ENCODE assay signal across 12 cellular contexts in genomic region chr7:44103566-44103940, GRCh38. TPM values are rescaled to one million over a fixed set of nuclear protein-coding genes. Genes with fewer than 3 reads are reported as not detected.
A peak's percentile ranks its signal among the peaks of the same experiment; 100 is the strongest.
DNase-seq lines count a peak whose midpoint lies in the region; ATAC-seq and TF ChIP-seq lines count a peak whose summit lies in the region.
"Had no signal": no experiment of that assay in that cellular context is flagged by ENCODE, and none has a peak within 500 bp of the region (broad histone marks: within the 10 kb centered on the region; RNA-seq: fewer than 3 reads in every experiment).

No MANE protein-coding gene starts in this region.

- H3K27ac ChIP-seq in CD4-positive, CD25-positive, alpha-beta regulatory T cell (ENCODE audit: insufficient read depth, low read length, poor library complexity, severe bottlenecking): no peak overlapping the region

- H3K27me3 ChIP-seq in CD4-positive, CD25-positive, alpha-beta regulatory T cell (ENCODE audit: control insufficient read depth, insufficient read depth, low read length): peaks cover 4% of the 10 kb centered on the region
- H3K27me3 ChIP-seq in NT2/D1 (ENCODE audit: insufficient read depth, insufficient read length): peaks cover 35% of the 10 kb centered on the region

- no peak overlapping the region for H3K4me3 ChIP-seq in CD4-positive, CD25-positive, alpha-beta regulatory T cell (ENCODE audit: low read depth, low read length)
- peak overlapping the region; percentile 25 for H3K4me3 ChIP-seq in NT2/D1 (ENCODE audit: insufficient read length, low read depth)

- TF ChIP-seq CTCF in glutamatergic neuron (IDR thresholded peaks at IDR 0.05; ENCODE audit: partially characterized antibody, unreplicated experiment) (no peak), progenitor cell of endocrine pancreas (IDR thresholded peaks at IDR 0.05; ENCODE audit: unreplicated experiment) (no peak)

- H3K4me1 ChIP-seq in CD4-positive, CD25-positive, alpha-beta regulatory T cell (ENCODE audit: control insufficient read depth, insufficient read depth, low read length, poor library complexity, severe bottlenecking): peaks cover 10% of the 10 kb centered on the region
- H3K4me1 ChIP-seq in NT2/D1 (ENCODE audit: insufficient read depth, insufficient read length): peaks cover 27% of the 10 kb centered on the region

- H3K4me1 Mint-ChIP-seq in CD4-positive, CD25-positive, alpha-beta regulatory T cell: peaks cover 0 to 19% (median 4%) of the 10 kb centered on the region in 4 donors
- H3K4me1 Mint-ChIP-seq in glutamatergic neuron (ENCODE audit: low read depth, unreplicated experiment) (peaks cover 10% of the 10 kb centered on the region), progenitor cell of endocrine pancreas (ENCODE audit: low read depth) (peaks cover 5% of the 10 kb centered on the region)

- H3K9me3 ChIP-seq in CD4-positive, CD25-positive, alpha-beta regulatory T cell (ENCODE audit: control insufficient read depth in 2 of 2, low read length in 2 of 2): no peaks in the 10 kb centered on the region
- no peaks in the 10 kb centered on the region for H3K9me3 ChIP-seq in NT2/D1 (ENCODE audit: insufficient read depth, low read length)

- H3K36me3 Mint-ChIP-seq in CD4-positive, CD25-positive, alpha-beta regulatory T cell: no peaks in the 10 kb centered on the region
- H3K36me3 Mint-ChIP-seq in glutamatergic neuron (ENCODE audit: unreplicated experiment) (no peaks in the 10 kb centered on the region), progenitor cell of endocrine pancreas (ENCODE audit: insufficient read depth) (no peaks in the 10 kb centered on the region)

- no peak for DNase-seq in CD4-positive, CD25-positive, alpha-beta regulatory T cell
- no peak for DNase-seq in NT2/D1 (ENCODE audit: low read depth, low spot score)
- no peak for DNase-seq in glutamatergic neuron
- no peak for DNase-seq in progenitor cell of endocrine pancreas (ENCODE audit: low spot score, unreplicated experiment)
- DNase-seq in stimulated activated CD4-positive, alpha-beta T cell treated with anti-CD3 and anti-CD28 coated beads, Interleukin-12 subunit alpha, Interleukin-12 subunit beta, amount 100 ng/mL, for 4 hours: no peak
- DNase-seq in amniotic stem cell (lab: John Stamatoyannopoulos, UW): no peak
- DNase-seq in 8988T: no peak
- no peak for DNase-seq in dermis blood vessel endothelial cell
- DNase-seq: activated gamma-delta T cell treated with Interleukin-2 at 50 U/mL for 16 hours, DMS 273 treated with DMSO at 0.1 percent for 48 hours, NCI-H1694, SIG-M5 had no signal

- H3K9ac ChIP-seq in NT2/D1 (ENCODE audit: insufficient read length, low read depth): peak overlapping the region; percentile 57

- H3K9me3 Mint-ChIP-seq in CD4-positive, CD25-positive, alpha-beta regulatory T cell: peaks cover 0 to 1% (median 0%) of the 10 kb centered on the region in 7 donors
- H3K9me3 Mint-ChIP-seq in glutamatergic neuron (ENCODE audit: unreplicated experiment) (no peaks in the 10 kb centered on the region), progenitor cell of endocrine pancreas (ENCODE audit: low read depth) (no peaks in the 10 kb centered on the region)

- no peak for ATAC-seq in CD4-positive, CD25-positive, alpha-beta regulatory T cell (ENCODE audit: low read depth in 2 of 2)

- H3K27me3 Mint-ChIP-seq in CD4-positive, CD25-positive, alpha-beta regulatory T cell: peaks cover 12% of the 10 kb centered on the region
- peaks cover 9% of the 10 kb centered on the region for H3K27me3 Mint-ChIP-seq in glutamatergic neuron (ENCODE audit: unreplicated experiment)
- peaks cover 23% of the 10 kb centered on the region for H3K27me3 Mint-ChIP-seq in progenitor cell of endocrine pancreas

- no peak overlapping the region for H3K27ac Mint-ChIP-seq in CD4-positive, CD25-positive, alpha-beta regulatory T cell
- no peak overlapping the region for H3K27ac Mint-ChIP-seq in glutamatergic neuron (ENCODE audit: unreplicated experiment)
- no peak overlapping the region for H3K27ac Mint-ChIP-seq in progenitor cell of endocrine pancreas

- peak overlapping the region; percentile 52 to 78 (median 64) for H3K4me3 Mint-ChIP-seq in CD4-positive, CD25-positive, alpha-beta regulatory T cell
- H3K4me3 Mint-ChIP-seq in glutamatergic neuron (ENCODE audit: unreplicated experiment) (peak overlapping the region; percentile 73), progenitor cell of endocrine pancreas (ENCODE audit: low read depth) (peak overlapping the region; percentile 71)

- H3K36me3 ChIP-seq in CD4-positive, CD25-positive, alpha-beta regulatory T cell (ENCODE audit: control insufficient read depth, insufficient read depth, low read length): no peaks in the 10 kb centered on the region
- H3K36me3 ChIP-seq in NT2/D1 (ENCODE audit: insufficient read depth, insufficient read length, low read length): peaks cover 26% of the 10 kb centered on the region

RNA-seq across cellular contexts. Expression of gene AEBP1, which starts 0.6 kb away (rescaled TPM):
- 4.1 TPM for total RNA-seq in CD4-positive, CD25-positive, alpha-beta regulatory T cell
- 1 to 10 TPM in 1 of 4 donors, under 1 TPM in 3; 0.51 to 1.7 (median 0.89) TPM for polyA plus RNA-seq in CD4-positive, CD25-positive, alpha-beta regulatory T cell
- total RNA-seq in glutamatergic neuron (ENCODE audit: unreplicated experiment) (35.4 TPM), progenitor cell of endocrine pancreas (52.2 and 57.5 TPM in 2 replicates), dermis blood vessel endothelial cell (12.9 and 40.4 TPM in 2 replicates)

RNA-seq across cellular contexts. Expression of gene POLD2, which starts 19.8 kb away (rescaled TPM):
- 37.1 TPM for total RNA-seq in CD4-positive, CD25-positive, alpha-beta regulatory T cell
- 10 to 100 TPM; 53.3 to 59.0 (median 55.0) TPM for polyA plus RNA-seq in CD4-positive, CD25-positive, alpha-beta regulatory T cell
- total RNA-seq in glutamatergic neuron (ENCODE audit: unreplicated experiment) (71.2 TPM), progenitor cell of endocrine pancreas (95.4 and 104 TPM in 2 replicates), dermis blood vessel endothelial cell (44.4 and 89.1 TPM in 2 replicates)

RNA-seq across cellular contexts. Expression of gene POLM, which starts 21.2 kb away (rescaled TPM):
- total RNA-seq in CD4-positive, CD25-positive, alpha-beta regulatory T cell: 38.0 TPM
- polyA plus RNA-seq in CD4-positive, CD25-positive, alpha-beta regulatory T cell: 10 to 100 TPM; 14.8 to 22.3 (median 20.2) TPM
- total RNA-seq in glutamatergic neuron (ENCODE audit: unreplicated experiment) (28.8 TPM), progenitor cell of endocrine pancreas (33.3 and 33.8 TPM in 2 replicates), dermis blood vessel endothelial cell (13.9 and 16.2 TPM in 2 replicates)

RNA-seq across cellular contexts. Expression of gene MYL7, which starts 37.6 kb away (rescaled TPM):
- not detected for total RNA-seq in CD4-positive, CD25-positive, alpha-beta regulatory T cell
- not detected for polyA plus RNA-seq in CD4-positive, CD25-positive, alpha-beta regulatory T cell
- total RNA-seq in glutamatergic neuron (ENCODE audit: unreplicated experiment): 7.6 TPM
- 1.5 and 1.7 TPM in 2 replicates for total RNA-seq in progenitor cell of endocrine pancreas
- total RNA-seq in dermis blood vessel endothelial cell: not detected in 2 replicates

RNA-seq across cellular contexts. Expression of gene PGAM2, which starts 38.2 kb away (rescaled TPM):
- total RNA-seq in CD4-positive, CD25-positive, alpha-beta regulatory T cell: 1.1 TPM
- not detected for polyA plus RNA-seq in CD4-positive, CD25-positive, alpha-beta regulatory T cell
- total RNA-seq in glutamatergic neuron (ENCODE audit: unreplicated experiment) (13.3 TPM), progenitor cell of endocrine pancreas (1.8 and 2.5 TPM in 2 replicates), dermis blood vessel endothelial cell (0.19 and 0.51 TPM in 2 replicates)
